In genomic region chr10:102020938-102021337, GRCh38 we compare ENCODE assay signal across 23 cellular contexts. TPM values are rescaled to one million over a fixed set of nuclear protein-coding genes. Genes with fewer than 3 reads are reported as not detected.
A peak's percentile ranks its signal among the peaks of the same experiment; 100 is the strongest.
DNase-seq lines count a peak whose midpoint lies in the region; ATAC-seq and TF ChIP-seq lines count a peak whose summit lies in the region.
"Had no signal": no experiment of that assay in that cellular context is flagged by ENCODE, and none has a peak within 500 bp of the region (broad histone marks: within the 10 kb centered on the region; RNA-seq: fewer than 3 reads in every experiment).

No MANE protein-coding gene starts in this region.

- H3K4me1 ChIP-seq in thyroid gland, result no peaks in the 10 kb centered on the region
- H3K4me1 ChIP-seq: Caco-2, Peyer's patch, SJCRH30 had no signal

- CTCF ChIA-PET in activated CD4-positive, alpha-beta T cell treated with anti-CD3 and anti-CD28 coated beads for 36 hours (lab: Charles Lee), result interaction anchor here (0.8 to 0.9 kb wide), 2 partner anchors 11 to 52 kb away, joined by 3 to 6 read pairs; no protein-coding TSS in a partner anchor
- CTCF ChIA-PET in activated CD8-positive, alpha-beta T cell treated with anti-CD3 and anti-CD28 coated beads, Interleukin-2, amount 10 ng/mL, durations not matched to agents 7 days and 5 days (lab: Charles Lee), result interaction anchor here (4.9 kb wide), 1 partner anchor 11 kb away, joined by 22 read pairs; no protein-coding TSS in a partner anchor

- no peak for TF ChIP-seq POLR2A in thyroid gland (IDR thresholded peaks at IDR 0.05)

- H3K4me3 ChIP-seq in thyroid gland (replicated peaks in 1 of 3), result no peak overlapping the region
- H3K4me3 ChIP-seq: BLaER1 treated with 17β-estradiol and CSF1 and Interleukin-3, amounts not matched to agents 10 nM and 100 nM; GM23248; Peyer's patch; SJCRH30 had no signal

- H3K36me3 ChIP-seq in thyroid gland, result peaks cover 15 to 17% of the 10 kb centered on the region in 2 donors

- H3K4me3 Mint-ChIP-seq in activated CD4-positive, alpha-beta T cell treated with anti-CD3 and anti-CD28 coated beads for 36 hours, result no peak overlapping the region
- no peak overlapping the region for H3K4me3 Mint-ChIP-seq in natural killer cell
- no peak overlapping the region for H3K4me3 Mint-ChIP-seq in natural killer cell treated with Interleukin-12 subunit alpha and Interleukin-12 subunit beta and Interleukin-15 and Interleukin-18, amount 100 ng/mL, for 72 hours
- no peak overlapping the region for H3K4me3 Mint-ChIP-seq in activated CD8-positive, alpha-beta T cell treated with anti-CD3 and anti-CD28 coated beads, Interleukin-2, amount 10 ng/mL, durations not matched to agents 7 days and 5 days
- H3K4me3 Mint-ChIP-seq: CD4-positive, alpha-beta memory T cell; H9; HFFc6 had no signal

- no peaks in the 10 kb centered on the region for H3K27me3 ChIP-seq in thyroid gland
- H3K27me3 ChIP-seq: BLaER1 treated with 17β-estradiol and CSF1 and Interleukin-3, amounts not matched to agents 10 nM and 100 nM; Peyer's patch; SJCRH30 had no signal

- no peak overlapping the region for H3K27ac Mint-ChIP-seq in activated CD4-positive, alpha-beta T cell treated with anti-CD3 and anti-CD28 coated beads for 36 hours
- H3K27ac Mint-ChIP-seq in natural killer cell, result no peak overlapping the region
- H3K27ac Mint-ChIP-seq in natural killer cell treated with Interleukin-12 subunit alpha and Interleukin-12 subunit beta and Interleukin-15 and Interleukin-18, amount 100 ng/mL, for 72 hours, result no peak overlapping the region
- H3K27ac Mint-ChIP-seq in activated CD8-positive, alpha-beta T cell treated with anti-CD3 and anti-CD28 coated beads, Interleukin-2, amount 10 ng/mL, durations not matched to agents 7 days and 5 days, result no peak overlapping the region
- H3K27ac Mint-ChIP-seq: CD4-positive, alpha-beta memory T cell; H9; HFFc6 had no signal

- intact Hi-C loops in activated CD4-positive, alpha-beta T cell treated with anti-CD3 and anti-CD28 coated beads for 36 hours (cut with DNase I, micrococcal nuclease), result no loop called here
- intact Hi-C loops in natural killer cell (cut with micrococcal nuclease), result no loop called here
- intact Hi-C loops in thyroid gland (cut with DNase I), result no loop called here

- DNase-seq in activated CD4-positive, alpha-beta T cell treated with anti-CD3 and anti-CD28 coated beads for 36 hours, result peak; percentile 32
- no peak for DNase-seq in activated CD4-positive, alpha-beta T cell treated with anti-CD3 and anti-CD28 coated beads for 4 hours
- DNase-seq in natural killer cell (no peak), NCI-H510A (lab: John Stamatoyannopoulos, UW) (no peak), thyroid gland (no peak)
- DNase-seq in natural killer cell treated with Interleukin-12 subunit alpha and Interleukin-12 subunit beta and Interleukin-15 and Interleukin-18, amount 100 ng/mL, for 72 hours (ENCODE audit: low spot score), result no peak
- peak; percentile 54 for DNase-seq in activated CD8-positive, alpha-beta T cell treated with anti-CD3 and anti-CD28 coated beads, Interleukin-2, amount 10 ng/mL, durations not matched to agents 7 days and 5 days
- DNase-seq: 8988T; Caco-2; CD4-positive, alpha-beta memory T cell; DMS 273 treated with DMSO at 0.1 percent for 48 hours; DMS79 treated with DMSO at 0.1 percent for 48 hours; GM23248; H9; HFFc6; Kasumi-1; NCI-H1417; NCI-H187; NCI-H446; NCI-H526 treated with DMSO at 0.1 percent for 48 hours; Peyer's patch; SJCRH30 had no signal

- ATAC-seq in activated CD4-positive, alpha-beta T cell treated with anti-CD3 and anti-CD28 coated beads for 36 hours, result peak; percentile 68
- peak in 2 of 3 donors; percentile 40 to 58 for ATAC-seq in natural killer cell
- ATAC-seq in natural killer cell treated with Interleukin-12 subunit alpha and Interleukin-12 subunit beta and Interleukin-15 and Interleukin-18, amount 100 ng/mL, for 72 hours, result no peak
- peak; percentile 53 for ATAC-seq in activated CD8-positive, alpha-beta T cell treated with anti-CD3 and anti-CD28 coated beads, Interleukin-2, amount 10 ng/mL, durations not matched to agents 7 days and 5 days

- H3K36me3 Mint-ChIP-seq in activated CD4-positive, alpha-beta T cell treated with anti-CD3 and anti-CD28 coated beads for 36 hours (ENCODE audit: low read depth), result peaks cover 16% of the 10 kb centered on the region
- H3K36me3 Mint-ChIP-seq in natural killer cell, result peaks cover 12% of the 10 kb centered on the region
- peaks cover 14% of the 10 kb centered on the region for H3K36me3 Mint-ChIP-seq in natural killer cell treated with Interleukin-12 subunit alpha and Interleukin-12 subunit beta and Interleukin-15 and Interleukin-18, amount 100 ng/mL, for 72 hours
- peaks cover 30% of the 10 kb centered on the region for H3K36me3 Mint-ChIP-seq in activated CD8-positive, alpha-beta T cell treated with anti-CD3 and anti-CD28 coated beads, Interleukin-2, amount 10 ng/mL, durations not matched to agents 7 days and 5 days (ENCODE audit: low read depth)

- H3K27ac ChIP-seq in thyroid gland, result no peak overlapping the region
- H3K27ac ChIP-seq: BLaER1 treated with 17β-estradiol and CSF1 and Interleukin-3, amounts not matched to agents 10 nM and 100 nM; GM23248; Peyer's patch; SJCRH30 had no signal

- POLR2A ChIA-PET in activated CD4-positive, alpha-beta T cell treated with anti-CD3 and anti-CD28 coated beads for 36 hours (lab: Charles Lee), result interaction anchor here (0.6 kb wide), 1 partner anchor 653 kb away, joined by 6 read pairs; no protein-coding TSS in a partner anchor
- POLR2A ChIA-PET in activated CD8-positive, alpha-beta T cell treated with anti-CD3 and anti-CD28 coated beads, Interleukin-2, amount 10 ng/mL, durations not matched to agents 7 days and 5 days (lab: Charles Lee), result interaction anchor here (0.8 kb wide), 1 partner anchor 11 kb away, joined by 3 read pairs; no protein-coding TSS in a partner anchor

- H3K9me3 Mint-ChIP-seq in activated CD4-positive, alpha-beta T cell treated with anti-CD3 and anti-CD28 coated beads for 36 hours (ENCODE audit: low read depth), result no peaks in the 10 kb centered on the region
- H3K9me3 Mint-ChIP-seq in natural killer cell, result no peaks in the 10 kb centered on the region
- no peaks in the 10 kb centered on the region for H3K9me3 Mint-ChIP-seq in natural killer cell treated with Interleukin-12 subunit alpha and Interleukin-12 subunit beta and Interleukin-15 and Interleukin-18, amount 100 ng/mL, for 72 hours
- peaks cover 4% of the 10 kb centered on the region for H3K9me3 Mint-ChIP-seq in activated CD8-positive, alpha-beta T cell treated with anti-CD3 and anti-CD28 coated beads, Interleukin-2, amount 10 ng/mL, durations not matched to agents 7 days and 5 days (ENCODE audit: insufficient read depth)
- H3K9me3 Mint-ChIP-seq: H9, HFFc6 had no signal

- H3K4me1 Mint-ChIP-seq in activated CD4-positive, alpha-beta T cell treated with anti-CD3 and anti-CD28 coated beads for 36 hours, result peaks cover 2% of the 10 kb centered on the region
- peaks cover 0 to 5% of the 10 kb centered on the region in 2 donors for H3K4me1 Mint-ChIP-seq in natural killer cell
- H3K4me1 Mint-ChIP-seq in natural killer cell treated with Interleukin-12 subunit alpha and Interleukin-12 subunit beta and Interleukin-15 and Interleukin-18, amount 100 ng/mL, for 72 hours (ENCODE audit: low read depth in 2 of 2), result no peaks in the 10 kb centered on the region
- peaks cover 3% of the 10 kb centered on the region for H3K4me1 Mint-ChIP-seq in activated CD8-positive, alpha-beta T cell treated with anti-CD3 and anti-CD28 coated beads, Interleukin-2, amount 10 ng/mL, durations not matched to agents 7 days and 5 days (ENCODE audit: low read depth)
- H3K4me1 Mint-ChIP-seq: H9 had no signal

- TF ChIP-seq CTCF in natural killer cell (IDR thresholded peaks at IDR 0.05) (no peak), thyroid gland (IDR thresholded peaks at IDR 0.05) (no peak)

- no peaks in the 10 kb centered on the region for H3K27me3 Mint-ChIP-seq in activated CD4-positive, alpha-beta T cell treated with anti-CD3 and anti-CD28 coated beads for 36 hours
- H3K27me3 Mint-ChIP-seq in natural killer cell (ENCODE audit: low read depth in 2 of 2), result no peaks in the 10 kb centered on the region
- H3K27me3 Mint-ChIP-seq in natural killer cell treated with Interleukin-12 subunit alpha and Interleukin-12 subunit beta and Interleukin-15 and Interleukin-18, amount 100 ng/mL, for 72 hours, result no peaks in the 10 kb centered on the region
- no peaks in the 10 kb centered on the region for H3K27me3 Mint-ChIP-seq in activated CD8-positive, alpha-beta T cell treated with anti-CD3 and anti-CD28 coated beads, Interleukin-2, amount 10 ng/mL, durations not matched to agents 7 days and 5 days (ENCODE audit: low read depth)
- H3K27me3 Mint-ChIP-seq: CD4-positive, alpha-beta memory T cell had no signal

- 87 to 100% methylated on average over 2 of the region's 2 CpGs for WGBS in thyroid gland, 2 donors

- no peaks in the 10 kb centered on the region for H3K9me3 ChIP-seq in thyroid gland
- H3K9me3 ChIP-seq: Caco-2, Peyer's patch had no signal

RNA-seq across cellular contexts. Expression of gene ARMH3, which starts 35.0 kb away (rescaled TPM):
- 10 to 100 TPM; 16.0 to 21.0 TPM for total RNA-seq in activated CD4-positive, alpha-beta T cell treated with anti-CD3 and anti-CD28 coated beads for 36 hours
- 10 to 100 TPM; 29.9 to 38.9 (median 35.4) TPM for total RNA-seq in natural killer cell
- total RNA-seq in natural killer cell treated with Interleukin-12 subunit alpha and Interleukin-12 subunit beta and Interleukin-15 and Interleukin-18, amount 100 ng/mL, for 72 hours, result 10 to 100 TPM; 36.5 to 39.3 TPM
- 10 to 100 TPM; 25.2 to 26.3 TPM for total RNA-seq in activated CD8-positive, alpha-beta T cell treated with anti-CD3 and anti-CD28 coated beads, Interleukin-2, amount 10 ng/mL, durations not matched to agents 7 days and 5 days
- 10 to 100 TPM; 14.2 to 21.2 (median 18.3) TPM for total RNA-seq in thyroid gland

RNA-seq across cellular contexts. Expression of gene HPS6, which starts 44.2 kb away (rescaled TPM):
- 10 to 100 TPM; 12.9 to 18.9 TPM for total RNA-seq in activated CD4-positive, alpha-beta T cell treated with anti-CD3 and anti-CD28 coated beads for 36 hours
- total RNA-seq in natural killer cell, result 10 to 100 TPM; 10.2 to 20.1 (median 18.5) TPM
- total RNA-seq in natural killer cell treated with Interleukin-12 subunit alpha and Interleukin-12 subunit beta and Interleukin-15 and Interleukin-18, amount 100 ng/mL, for 72 hours, result 10 to 100 TPM; 25.0 to 28.6 TPM
- total RNA-seq in activated CD8-positive, alpha-beta T cell treated with anti-CD3 and anti-CD28 coated beads, Interleukin-2, amount 10 ng/mL, durations not matched to agents 7 days and 5 days, result 10 to 100 TPM; 23.2 to 25.3 TPM
- 10 to 100 TPM; 18.7 to 28.5 (median 23.8) TPM for total RNA-seq in thyroid gland

Comparison
In these comparisons a context has a peak if more than half of its experiments do, and no peak if none do; other contexts are left out.
1. ATAC-seq: peak in activated CD4-positive, alpha-beta T cell treated with anti-CD3 and anti-CD28 coated beads for 36 hours (single experiment), natural killer cell (2 of 3) and activated CD8-positive, alpha-beta T cell treated with anti-CD3 and anti-CD28 coated beads, Interleukin-2, amount 10 ng/mL, durations not matched to agents 7 days and 5 days (single experiment); none in natural killer cell treated with Interleukin-12 subunit alpha and Interleukin-12 subunit beta and Interleukin-15 and Interleukin-18, amount 100 ng/mL, for 72 hours (0 of 2).
2. DNase-seq: peak in activated CD4-positive, alpha-beta T cell treated with anti-CD3 and anti-CD28 coated beads for 36 hours (single experiment) and activated CD8-positive, alpha-beta T cell treated with anti-CD3 and anti-CD28 coated beads, Interleukin-2, amount 10 ng/mL, durations not matched to agents 7 days and 5 days (single experiment); none in activated CD4-positive, alpha-beta T cell treated with anti-CD3 and anti-CD28 coated beads for 4 hours (0 of 2), natural killer cell (single experiment), natural killer cell treated with Interleukin-12 subunit alpha and Interleukin-12 subunit beta and Interleukin-15 and Interleukin-18, amount 100 ng/mL, for 72 hours (single experiment), NCI-H510A (single experiment) and thyroid gland (0 of 2).